In genomic region chr5:175809531-175810121, GRCh38 we compare ENCODE assay signal across 10 cellular contexts.
DNase-seq lines count a peak whose midpoint lies in the region; ATAC-seq lines count a peak whose summit lies in the region.
"Had no signal": no experiment of that assay in that cellular context is flagged by ENCODE, and none has a peak within 500 bp of the region (broad histone marks: within the 10 kb centered on the region; RNA-seq: fewer than 3 reads in every experiment).

No MANE protein-coding gene starts in this region.

- no peaks in the 10 kb centered on the region for H3K36me3 ChIP-seq in ACC112 (ENCODE audit: insufficient read depth, low read length)

- H3K4me1 ChIP-seq in ACC112 (ENCODE audit: control insufficient read depth, insufficient read depth, low read length, unreplicated experiment) = peaks cover 25% of the 10 kb centered on the region

- H3K4me3 ChIP-seq in ACC112 (ENCODE audit: low read depth, low read length) = no peak overlapping the region; the same call in 1 of the 2 replicates

- no peak overlapping the region for H2AFZ ChIP-seq in ACC112 (ENCODE audit: low read length, unreplicated experiment)

- H3K79me2 ChIP-seq in ACC112 (ENCODE audit: control insufficient read depth, insufficient read depth, low read length, unreplicated experiment) = no peaks in the 10 kb centered on the region

- peak overlapping the region; percentile 28; the same call in 1 of the 2 replicates for H3K27ac ChIP-seq in ACC112 (ENCODE audit: low read depth, low read length)

- DNase-seq in HCEC 1CT = peak; percentile 92
- peak; percentile 88 for DNase-seq in SW480 (ENCODE audit: low spot score)
- peak; percentile 82 for DNase-seq in hepatic stellate cell (ENCODE audit: low spot score)
- no peak for DNase-seq in dermis blood vessel endothelial cell
- no peak for DNase-seq in SHP77 (lab: John Stamatoyannopoulos, UW)
- DNase-seq in DMS153 (lab: John Stamatoyannopoulos, UW) = no peak
- DNase-seq: activated CD8-positive, alpha-beta T cell treated with anti-CD3 and anti-CD28 coated beads, Interleukin-2, amount 10 ng/mL, durations not matched to agents 7 days and 5 days; Karpas-422 had no signal

- peaks cover 24% of the 10 kb centered on the region for H3K27me3 ChIP-seq in ACC112 (ENCODE audit: insufficient read depth, low read length)

- ATAC-seq in HG03139 (IDR thresholded peaks at IDR 0.05; ENCODE audit: unreplicated experiment) = no peak
- ATAC-seq: activated CD8-positive, alpha-beta T cell treated with anti-CD3 and anti-CD28 coated beads, Interleukin-2, amount 10 ng/mL, durations not matched to agents 7 days and 5 days had no signal

Comparison
In these comparisons a context has a peak if more than half of its experiments do, and no peak if none do; other contexts are left out.
1. DNase-seq: peak in HCEC 1CT (single experiment), SW480 (single experiment) and hepatic stellate cell (single experiment); none in dermis blood vessel endothelial cell (single experiment), SHP77 (0 of 2) and DMS153 (single experiment).